1 cellular context compared by ENCODE assay signal in the genomic region with DNA sequence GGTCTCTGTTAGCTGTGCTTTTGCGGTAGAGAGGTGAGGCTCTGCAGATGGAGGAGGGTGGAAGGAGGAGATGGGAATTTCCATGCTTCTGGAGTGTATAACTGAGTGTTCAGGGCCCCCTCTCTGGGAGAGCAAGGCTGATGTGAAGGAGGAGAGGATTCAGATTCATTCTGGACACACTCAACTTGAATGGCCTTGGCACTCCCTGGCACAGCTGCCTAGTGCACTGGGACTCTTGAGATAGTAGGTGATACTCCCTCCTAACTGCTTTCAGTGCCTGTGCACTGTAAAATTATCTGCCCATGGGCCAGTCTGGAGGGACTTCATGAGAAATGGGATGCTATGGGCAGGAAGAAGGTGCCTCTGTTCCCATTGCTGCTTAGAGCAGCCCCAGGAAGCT.
TF ChIP-seq lines count a peak whose summit lies in the region.

No MANE protein-coding gene starts in this region.

TF ChIP-seq in GM23338, 12 proteins besides CTCF, POLR2A, EP300 and RAD21 (continued from another document):
- TF ChIP-seq EZH2phosphoT487 (IDR thresholded peaks at IDR 0.05; ENCODE audit: unreplicated experiment) (no peak), CREB1 (CRISPR knock-in tag; IDR thresholded peaks at IDR 0.05; ENCODE audit: low read depth) (no peak), ZNF114 (CRISPR knock-in tag; IDR thresholded peaks at IDR 0.05) (no peak), ZNF331 (CRISPR knock-in tag; IDR thresholded peaks at IDR 0.05; ENCODE audit: low read depth) (no peak), JUNB (IDR thresholded peaks at IDR 0.05; ENCODE audit: unreplicated experiment) (no peak)
- TF ChIP-seq, protein P1, sequence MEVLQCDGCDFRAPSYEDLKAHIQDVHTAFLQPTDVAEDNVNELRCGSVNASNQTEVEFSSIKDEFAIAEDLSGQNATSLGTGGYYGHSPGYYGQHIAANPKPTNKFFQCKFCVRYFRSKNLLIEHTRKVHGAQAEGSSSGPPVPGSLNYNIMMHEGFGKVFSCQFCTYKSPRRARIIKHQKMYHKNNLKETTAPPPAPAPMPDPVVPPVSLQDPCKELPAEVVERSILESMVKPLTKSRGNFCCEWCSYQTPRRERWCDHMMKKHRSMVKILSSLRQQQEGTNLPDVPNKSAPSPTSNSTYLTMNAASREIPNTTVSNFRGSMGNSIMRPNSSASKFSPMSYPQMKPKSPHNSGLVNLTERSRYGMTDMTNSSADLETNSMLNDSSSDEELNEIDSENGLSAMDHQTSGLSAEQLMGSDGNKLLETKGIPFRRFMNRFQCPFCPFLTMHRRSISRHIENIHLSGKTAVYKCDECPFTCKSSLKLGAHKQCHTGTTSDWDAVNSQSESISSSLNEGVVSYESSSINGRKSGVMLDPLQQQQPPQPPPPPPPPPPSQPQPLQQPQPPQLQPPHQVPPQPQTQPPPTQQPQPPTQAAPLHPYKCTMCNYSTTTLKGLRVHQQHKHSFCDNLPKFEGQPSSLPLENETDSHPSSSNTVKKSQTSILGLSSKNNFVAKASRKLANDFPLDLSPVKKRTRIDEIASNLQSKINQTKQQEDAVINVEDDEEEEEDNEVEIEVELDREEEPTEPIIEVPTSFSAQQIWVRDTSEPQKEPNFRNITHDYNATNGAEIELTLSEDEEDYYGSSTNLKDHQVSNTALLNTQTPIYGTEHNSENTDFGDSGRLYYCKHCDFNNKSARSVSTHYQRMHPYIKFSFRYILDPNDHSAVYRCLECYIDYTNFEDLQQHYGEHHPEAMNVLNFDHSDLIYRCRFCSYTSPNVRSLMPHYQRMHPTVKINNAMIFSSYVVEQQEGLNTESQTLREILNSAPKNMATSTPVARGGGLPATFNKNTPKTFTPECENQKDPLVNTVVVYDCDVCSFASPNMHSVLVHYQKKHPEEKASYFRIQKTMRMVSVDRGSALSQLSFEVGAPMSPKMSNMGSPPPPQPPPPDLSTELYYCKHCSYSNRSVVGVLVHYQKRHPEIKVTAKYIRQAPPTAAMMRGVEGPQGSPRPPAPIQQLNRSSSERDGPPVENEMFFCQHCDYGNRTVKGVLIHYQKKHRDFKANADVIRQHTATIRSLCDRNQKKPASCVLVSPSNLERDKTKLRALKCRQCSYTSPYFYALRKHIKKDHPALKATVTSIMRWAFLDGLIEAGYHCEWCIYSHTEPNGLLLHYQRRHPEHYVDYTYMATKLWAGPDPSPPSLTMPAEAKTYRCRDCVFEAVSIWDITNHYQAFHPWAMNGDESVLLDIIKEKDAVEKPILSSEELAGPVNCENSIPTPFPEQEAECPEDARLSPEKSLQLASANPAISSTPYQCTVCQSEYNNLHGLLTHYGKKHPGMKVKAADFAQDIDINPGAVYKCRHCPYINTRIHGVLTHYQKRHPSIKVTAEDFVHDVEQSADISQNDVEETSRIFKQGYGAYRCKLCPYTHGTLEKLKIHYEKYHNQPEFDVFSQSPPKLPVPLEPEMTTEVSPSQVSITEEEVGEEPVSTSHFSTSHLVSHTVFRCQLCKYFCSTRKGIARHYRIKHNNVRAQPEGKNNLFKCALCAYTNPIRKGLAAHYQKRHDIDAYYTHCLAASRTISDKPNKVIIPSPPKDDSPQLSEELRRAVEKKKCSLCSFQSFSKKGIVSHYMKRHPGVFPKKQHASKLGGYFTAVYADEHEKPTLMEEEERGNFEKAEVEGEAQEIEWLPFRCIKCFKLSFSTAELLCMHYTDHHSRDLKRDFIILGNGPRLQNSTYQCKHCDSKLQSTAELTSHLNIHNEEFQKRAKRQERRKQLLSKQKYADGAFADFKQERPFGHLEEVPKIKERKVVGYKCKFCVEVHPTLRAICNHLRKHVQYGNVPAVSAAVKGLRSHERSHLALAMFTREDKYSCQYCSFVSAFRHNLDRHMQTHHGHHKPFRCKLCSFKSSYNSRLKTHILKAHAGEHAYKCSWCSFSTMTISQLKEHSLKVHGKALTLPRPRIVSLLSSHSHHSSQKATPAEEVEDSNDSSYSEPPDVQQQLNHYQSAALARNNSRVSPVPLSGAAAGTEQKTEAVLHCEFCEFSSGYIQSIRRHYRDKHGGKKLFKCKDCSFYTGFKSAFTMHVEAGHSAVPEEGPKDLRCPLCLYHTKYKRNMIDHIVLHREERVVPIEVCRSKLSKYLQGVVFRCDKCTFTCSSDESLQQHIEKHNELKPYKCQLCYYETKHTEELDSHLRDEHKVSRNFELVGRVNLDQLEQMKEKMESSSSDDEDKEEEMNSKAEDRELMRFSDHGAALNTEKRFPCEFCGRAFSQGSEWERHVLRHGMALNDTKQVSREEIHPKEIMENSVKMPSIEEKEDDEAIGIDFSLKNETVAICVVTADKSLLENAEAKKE (CRISPR knock-in tag; IDR thresholded peaks at IDR 0.05), result no peak
- TF ChIP-seq, protein P2, sequence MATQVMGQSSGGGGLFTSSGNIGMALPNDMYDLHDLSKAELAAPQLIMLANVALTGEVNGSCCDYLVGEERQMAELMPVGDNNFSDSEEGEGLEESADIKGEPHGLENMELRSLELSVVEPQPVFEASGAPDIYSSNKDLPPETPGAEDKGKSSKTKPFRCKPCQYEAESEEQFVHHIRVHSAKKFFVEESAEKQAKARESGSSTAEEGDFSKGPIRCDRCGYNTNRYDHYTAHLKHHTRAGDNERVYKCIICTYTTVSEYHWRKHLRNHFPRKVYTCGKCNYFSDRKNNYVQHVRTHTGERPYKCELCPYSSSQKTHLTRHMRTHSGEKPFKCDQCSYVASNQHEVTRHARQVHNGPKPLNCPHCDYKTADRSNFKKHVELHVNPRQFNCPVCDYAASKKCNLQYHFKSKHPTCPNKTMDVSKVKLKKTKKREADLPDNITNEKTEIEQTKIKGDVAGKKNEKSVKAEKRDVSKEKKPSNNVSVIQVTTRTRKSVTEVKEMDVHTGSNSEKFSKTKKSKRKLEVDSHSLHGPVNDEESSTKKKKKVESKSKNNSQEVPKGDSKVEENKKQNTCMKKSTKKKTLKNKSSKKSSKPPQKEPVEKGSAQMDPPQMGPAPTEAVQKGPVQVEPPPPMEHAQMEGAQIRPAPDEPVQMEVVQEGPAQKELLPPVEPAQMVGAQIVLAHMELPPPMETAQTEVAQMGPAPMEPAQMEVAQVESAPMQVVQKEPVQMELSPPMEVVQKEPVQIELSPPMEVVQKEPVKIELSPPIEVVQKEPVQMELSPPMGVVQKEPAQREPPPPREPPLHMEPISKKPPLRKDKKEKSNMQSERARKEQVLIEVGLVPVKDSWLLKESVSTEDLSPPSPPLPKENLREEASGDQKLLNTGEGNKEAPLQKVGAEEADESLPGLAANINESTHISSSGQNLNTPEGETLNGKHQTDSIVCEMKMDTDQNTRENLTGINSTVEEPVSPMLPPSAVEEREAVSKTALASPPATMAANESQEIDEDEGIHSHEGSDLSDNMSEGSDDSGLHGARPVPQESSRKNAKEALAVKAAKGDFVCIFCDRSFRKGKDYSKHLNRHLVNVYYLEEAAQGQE (IDR thresholded peaks at IDR 0.05; ENCODE audit: unreplicated experiment), result no peak
